In genomic region chr1:11838349-11839272, GRCh38 we compare ENCODE assay signal across 9 cellular contexts. TPM values are rescaled to one million over a fixed set of nuclear protein-coding genes. Genes with fewer than 3 reads are reported as not detected.
DNase-seq lines count a peak whose midpoint lies in the region; ATAC-seq, FAIRE-seq and TF ChIP-seq lines count a peak whose summit lies in the region.
"Had no signal": no experiment of that assay in that cellular context is flagged by ENCODE, and none has a peak within 500 bp of the region (broad histone marks: within the 10 kb centered on the region; RNA-seq: fewer than 3 reads in every experiment).

No MANE protein-coding gene starts in this region.

- ATAC-seq in GM19351 (IDR thresholded peaks at IDR 0.05; ENCODE audit: unreplicated experiment) = no peak

- no peak overlapping the region for H3K4me3 ChIP-seq in thyroid gland (replicated peaks in 1 of 3)

- peaks cover 41% of the 10 kb centered on the region for H3K36me3 Mint-ChIP-seq in osteocyte (ENCODE audit: unreplicated experiment)

- WGBS in thyroid gland, 2 donors = 66 to 67% methylated on average over 36 to 38 of the region's 40 CpGs

- H3K4me3 Mint-ChIP-seq in osteocyte (ENCODE audit: unreplicated experiment) = no peak overlapping the region
- H3K4me3 Mint-ChIP-seq: activated naive CD8-positive, alpha-beta T cell had no signal

- in situ Hi-C loops in SK-MEL-5 (cut with HindIII; ENCODE audit: low pct_unique_long_range_greater_than_20kb, low sequenced_read_pairs) = no loop called here

- no peak overlapping the region for H3K27ac ChIP-seq in thyroid gland

- TF ChIP-seq CTCF in osteocyte (IDR thresholded peaks at IDR 0.05) (peak; percentile 98), thyroid gland (IDR thresholded peaks at IDR 0.05) (peak; percentile 89 to 98 (median 96))

- H3K4me1 Mint-ChIP-seq in osteocyte (ENCODE audit: unreplicated experiment) = peaks cover 19% of the 10 kb centered on the region

- H3K27me3 ChIP-seq in thyroid gland = no peaks in the 10 kb centered on the region

- H3K36me3 ChIP-seq in thyroid gland = peaks cover 83 to 87% of the 10 kb centered on the region in 2 donors

- DNase-seq in DMS79 treated with DMSO at 0.1 percent for 48 hours (lab: John Stamatoyannopoulos, UW) (peak; percentile 76), LHCN-M2 (ENCODE audit: low read depth) (peak; percentile 33), SK-MEL-5 (ENCODE audit: low read depth, low spot score) (peak; percentile 69), activated gamma-delta T cell (lab: John Stamatoyannopoulos, UW) (peak; percentile 24), frontal cortex (ENCODE audit: low spot score in 2 of 2) (peak; percentile 76 to 92), osteocyte (ENCODE audit: extremely low spot score, unreplicated experiment) (peak; percentile 90), thyroid gland (peak; percentile 58 to 71)

- no peaks in the 10 kb centered on the region for H3K9me3 Mint-ChIP-seq in osteocyte (ENCODE audit: unreplicated experiment)

- intact Hi-C loops in thyroid gland (cut with DNase I) = loop anchor here (5.0 kb wide), 1 partner anchor 54 kb away; no protein-coding TSS in a partner anchor

- no peak for TF ChIP-seq POLR2A in thyroid gland (IDR thresholded peaks at IDR 0.05)

- no peaks in the 10 kb centered on the region for H3K27me3 Mint-ChIP-seq in osteocyte (ENCODE audit: unreplicated experiment)
- H3K27me3 Mint-ChIP-seq: activated naive CD8-positive, alpha-beta T cell had no signal

- H3K4me1 ChIP-seq in thyroid gland = no peaks in the 10 kb centered on the region

- FAIRE-seq in frontal cortex (lab: Jason Lieb, UNC) = no peak

- H3K27ac Mint-ChIP-seq in osteocyte (ENCODE audit: unreplicated experiment) = no peak overlapping the region
- H3K27ac Mint-ChIP-seq: activated naive CD8-positive, alpha-beta T cell had no signal

- no peaks in the 10 kb centered on the region for H3K9me3 ChIP-seq in thyroid gland

RNA-seq across cellular contexts. Expression of gene NPPA, which starts 9.0 kb away (rescaled TPM):
- not detected in 2 replicates for total RNA-seq in LHCN-M2 (2014; rRNA removed)
- not detected for polyA plus RNA-seq in LHCN-M2 (2012)
- not detected in 2 replicates for total RNA-seq in SK-MEL-5 (2014; rRNA removed; shearing (Covaris generic))
- not detected in 2 replicates for polyA plus RNA-seq in SK-MEL-5 (2015; cell fraction: cytosol; rRNA removed)
- not detected in 2 replicates for polyA plus RNA-seq in SK-MEL-5 (2015; cell fraction: nucleus; rRNA removed)
- total RNA-seq in frontal cortex = 3.3 TPM
- total RNA-seq in osteocyte = not detected in 2 replicates
- total RNA-seq in thyroid gland = not detected

RNA-seq across cellular contexts. Expression of gene NPPB, which starts 20.1 kb away (rescaled TPM):
- total RNA-seq in LHCN-M2 (2014; rRNA removed) = not detected in 2 replicates
- polyA plus RNA-seq in LHCN-M2 (2012) = not detected
- total RNA-seq in SK-MEL-5 (2014; rRNA removed; shearing (Covaris generic)) = not detected in 2 replicates
- polyA plus RNA-seq in SK-MEL-5 (2015; cell fraction: cytosol; rRNA removed) = not detected in 2 replicates
- not detected in 2 replicates for polyA plus RNA-seq in SK-MEL-5 (2015; cell fraction: nucleus; rRNA removed)
- 0.41 TPM for total RNA-seq in frontal cortex
- total RNA-seq in osteocyte = not detected in 2 replicates
- not detected for total RNA-seq in thyroid gland

RNA-seq across cellular contexts. Expression of gene CLCN6, which starts 32.6 kb away (rescaled TPM):
- total RNA-seq in LHCN-M2 (2014; rRNA removed) (5.5 and 10.7 TPM in 2 replicates), frontal cortex (14.7 TPM), osteocyte (27.8 and 30.4 TPM in 2 replicates), thyroid gland (10 to 100 TPM; 14.8 to 38.4 (median 16.9) TPM)
- polyA plus RNA-seq in LHCN-M2 (2012) = 8.0 TPM
- total RNA-seq in SK-MEL-5 (2014; rRNA removed; shearing (Covaris generic)) = 6.2 and 7.9 TPM in 2 replicates
- 11.3 and 12.0 TPM in 2 replicates for polyA plus RNA-seq in SK-MEL-5 (2015; cell fraction: cytosol; rRNA removed)
- polyA plus RNA-seq in SK-MEL-5 (2015; cell fraction: nucleus; rRNA removed) = 67.9 and 117 TPM in 2 replicates

RNA-seq across cellular contexts. Expression of gene MTHFR, which starts 32.8 kb away (rescaled TPM):
- total RNA-seq in LHCN-M2 (2014; rRNA removed) (7.8 and 11.7 TPM in 2 replicates), frontal cortex (24.5 TPM), osteocyte (30.5 and 33.2 TPM in 2 replicates), thyroid gland (10 to 100 TPM; 52.8 to 96.9 (median 65.6) TPM)
- 7.7 TPM for polyA plus RNA-seq in LHCN-M2 (2012)
- 15.2 and 19.2 TPM in 2 replicates for total RNA-seq in SK-MEL-5 (2014; rRNA removed; shearing (Covaris generic))
- polyA plus RNA-seq in SK-MEL-5 (2015; cell fraction: cytosol; rRNA removed) = 15.5 and 20.7 TPM in 2 replicates
- polyA plus RNA-seq in SK-MEL-5 (2015; cell fraction: nucleus; rRNA removed) = 20.5 and 20.9 TPM in 2 replicates

Comparison
In these comparisons a context has a peak if more than half of its experiments do, and no peak if none do; other contexts are left out.
1. DNase-seq: peak in every context shown above with its lines; median percentile 90 in osteocyte; 84 in frontal cortex; 76 in DMS79 treated with DMSO at 0.1 percent for 48 hours; 69 in SK-MEL-5; 64 in thyroid gland; 33 in LHCN-M2; 24 in activated gamma-delta T cell.